8 cellular contexts compared by ENCODE assay signal in genomic region chr5:122312670-122312988, GRCh38. TPM values are rescaled to one million over a fixed set of nuclear protein-coding genes. Genes with fewer than 3 reads are reported as not detected.
A peak's percentile ranks its signal among the peaks of the same experiment; 100 is the strongest.
DNase-seq lines count a peak whose midpoint lies in the region; ATAC-seq and TF ChIP-seq lines count a peak whose summit lies in the region.

No MANE protein-coding gene starts in this region.

- TF ChIP-seq EP300 in tibial nerve (IDR thresholded peaks at IDR 0.05) = no peak

- peak overlapping the region in 1 of 2 donors; percentile 30 for H3K9ac ChIP-seq in colonic mucosa (ENCODE audit: low read depth in 2 of 2, low read length in 2 of 2)

- intact Hi-C loops in colonic mucosa (cut with DNase I) (no loop called here), lower lobe of right lung (cut with DNase I) (no loop called here)

- H3K9me3 ChIP-seq in colonic mucosa = no peaks in the 10 kb centered on the region
- no peaks in the 10 kb centered on the region for H3K9me3 ChIP-seq in lower lobe of right lung
- peaks cover 0 to 5% (median 0%) of the 10 kb centered on the region in 4 donors for H3K9me3 ChIP-seq in tibial nerve

- H3K4me1 ChIP-seq in colonic mucosa (no peaks in the 10 kb centered on the region), lower lobe of right lung (peaks cover 10% of the 10 kb centered on the region), tibial nerve (peaks cover 0 to 25% (median 0%) of the 10 kb centered on the region in 4 donors)

- H3K36me3 ChIP-seq in colonic mucosa = no peaks in the 10 kb centered on the region
- H3K36me3 ChIP-seq in lower lobe of right lung = no peaks in the 10 kb centered on the region
- H3K36me3 ChIP-seq in tibial nerve = no peaks in the 10 kb centered on the region

- 0 to 3% methylated on average over 14 of the region's 14 CpGs for WGBS in tibial nerve, 2 donors

- no peaks in the 10 kb centered on the region for H3K27me3 ChIP-seq in colonic mucosa
- H3K27me3 ChIP-seq in lower lobe of right lung (ENCODE audit: low read depth) = peaks cover 26% of the 10 kb centered on the region
- peaks cover 0 to 8% of the 10 kb centered on the region in 2 donors for H3K27me3 ChIP-seq in tibial nerve

- TF ChIP-seq POLR2A in tibial nerve (IDR thresholded peaks at IDR 0.05) = no peak

- ATAC-seq in HG03439 (IDR thresholded peaks at IDR 0.05; ENCODE audit: unreplicated experiment) = peak; percentile 10
- ATAC-seq in lower lobe of right lung = peak; percentile 57 to 78
- ATAC-seq in GM21423 (IDR thresholded peaks at IDR 0.05; ENCODE audit: unreplicated experiment) = no peak

- peak; percentile 38 for DNase-seq in ELF-1 (ENCODE audit: low read depth, low spot score)
- peak; percentile 25 for DNase-seq in colonic mucosa
- DNase-seq in lower lobe of right lung = no peak
- peak in 1 of 2 donors; percentile 11 for DNase-seq in tibial nerve (ENCODE audit: low spot score in 2 of 2)
- DNase-seq in MV-4-11 (lab: John Stamatoyannopoulos, UW) = no peak
- DNase-seq in stimulated activated naive CD4-positive, alpha-beta T cell treated with Interleukin-2 at 50 U/mL for 16 hours (lab: John Stamatoyannopoulos, UW) = no peak

- H3K27ac ChIP-seq in colonic mucosa = no peak overlapping the region
- H3K27ac ChIP-seq in lower lobe of right lung = peak overlapping the region; percentile 3
- peak overlapping the region in 3 of 4 donors; percentile 46 to 75 (median 48) for H3K27ac ChIP-seq in tibial nerve

- TF ChIP-seq CTCF in colonic mucosa (IDR thresholded peaks at IDR 0.05) (no peak), lower lobe of right lung (IDR thresholded peaks at IDR 0.05) (no peak), tibial nerve (IDR thresholded peaks at IDR 0.05) (no peak)

- H3K4me3 ChIP-seq in colonic mucosa = peak overlapping the region; percentile 40
- peak overlapping the region; percentile 60 for H3K4me3 ChIP-seq in lower lobe of right lung
- H3K4me3 ChIP-seq in tibial nerve = peak overlapping the region; percentile 41 to 77 (median 67)

RNA-seq across cellular contexts. Expression of gene SNCAIP, which starts 0.6 kb away (rescaled TPM):
- 1 to 10 TPM in 1 of 2 donors, under 1 TPM in 1; 0.84 to 1.3 TPM for total RNA-seq in colonic mucosa
- total RNA-seq in lower lobe of right lung = 4.4 TPM
- 10 to 100 TPM in 1 of 4 donors, 1 to 10 TPM in 3; 4.6 to 18.6 (median 6.4) TPM for total RNA-seq in tibial nerve

Comparison
In these comparisons a context has a peak if more than half of its experiments do, and no peak if none do; other contexts are left out.
1. DNase-seq: peak in ELF-1 (single experiment) and colonic mucosa (single experiment); none in lower lobe of right lung (single experiment), MV-4-11 (single experiment) and stimulated activated naive CD4-positive, alpha-beta T cell treated with Interleukin-2 at 50 U/mL for 16 hours (single experiment).
2. Peak in every context shown above with its lines, with median percentiles within 50 percentile points of each other: H3K4me3 ChIP-seq.